ENCODE assay signal across 7 cellular contexts in genomic region chr20:45790491-45790890, GRCh38. TPM values are rescaled to one million over a fixed set of nuclear protein-coding genes. Genes with fewer than 3 reads are reported as not detected.
"Had no signal": no experiment of that assay in that cellular context is flagged by ENCODE, and none has a peak within 500 bp of the region (broad histone marks: within the 10 kb centered on the region; RNA-seq: fewer than 3 reads in every experiment).

No MANE protein-coding gene starts in this region.

RNA-seq across cellular contexts. Expression of gene WFDC3, which starts 1.2 kb away (rescaled TPM):
- total RNA-seq: activated CD8-positive, alpha-beta T cell treated with anti-CD3 and anti-CD28 coated beads, Interleukin-2, amount 10 ng/mL, durations not matched to agents 7 days and 5 days; activated T-helper 2 cell treated with anti-CD3 and anti-CD28 coated beads, Interferon-gamma antibody, Interleukin-2, Interleukin-4, amounts not matched to agents 10 μg/mL and 5 μg/mL and 100 μg/mL, durations not matched to agents 14 hours and 24 hours and 36 hours; body of pancreas; osteoblast had no signal
- polyA plus RNA-seq: neural cell had no signal

RNA-seq across cellular contexts. Expression of gene UBE2C, which starts 22.0 kb away (rescaled TPM):
- total RNA-seq: body of pancreas had no signal

RNA-seq across cellular contexts. Expression of gene TNNC2, which starts 36.6 kb away (rescaled TPM):
- total RNA-seq: activated CD8-positive, alpha-beta T cell treated with anti-CD3 and anti-CD28 coated beads, Interleukin-2, amount 10 ng/mL, durations not matched to agents 7 days and 5 days; activated T-helper 2 cell treated with anti-CD3 and anti-CD28 coated beads, Interferon-gamma antibody, Interleukin-2, Interleukin-4, amounts not matched to agents 10 μg/mL and 5 μg/mL and 100 μg/mL, durations not matched to agents 14 hours and 24 hours and 36 hours; body of pancreas; cardiac septum; kidney had no signal
